ENCODE assay signal across 9 cellular contexts in genomic region chr22:20552450-20552894, GRCh38. TPM values are rescaled to one million over a fixed set of nuclear protein-coding genes. Genes with fewer than 3 reads are reported as not detected.
DNase-seq lines count a peak whose midpoint lies in the region; ATAC-seq and TF ChIP-seq lines count a peak whose summit lies in the region.
"Had no signal": no experiment of that assay in that cellular context is flagged by ENCODE, and none has a peak within 500 bp of the region (broad histone marks: within the 10 kb centered on the region; RNA-seq: fewer than 3 reads in every experiment).

No MANE protein-coding gene starts in this region.

- peak overlapping the region; percentile 3 to 86 (median 83) for H3K27ac ChIP-seq in gastroesophageal sphincter
- no peak overlapping the region for H3K27ac ChIP-seq in neuronal stem cell (replicated peaks; ENCODE audit: low read length)

- peak overlapping the region; percentile 100 for H3K27ac Mint-ChIP-seq in stimulated activated naive CD8-positive, alpha-beta T cell treated with anti-CD3 and anti-CD28 coated beads, Interleukin-15, Interleukin-2, amounts not matched to agents 100 ng/mL and 50 ng/mL, for 24 hours

- peaks cover 15% of the 10 kb centered on the region for H3K79me1 ChIP-seq in neuronal stem cell (ENCODE audit: low read depth, low read length)

- H2BK15ac ChIP-seq in neuronal stem cell (ENCODE audit: low read length): no peak overlapping the region

- H3K36me3 Mint-ChIP-seq in stimulated activated naive CD8-positive, alpha-beta T cell treated with anti-CD3 and anti-CD28 coated beads, Interleukin-15, Interleukin-2, amounts not matched to agents 100 ng/mL and 50 ng/mL, for 24 hours (ENCODE audit: low read depth): peaks cover 59% of the 10 kb centered on the region

- no peak overlapping the region for H3K4me2 ChIP-seq in neuronal stem cell (ENCODE audit: insufficient read depth, low read length, poor library complexity, severe bottlenecking)

- H3K4me1 Mint-ChIP-seq in stimulated activated naive CD8-positive, alpha-beta T cell treated with anti-CD3 and anti-CD28 coated beads, Interleukin-15, Interleukin-2, amounts not matched to agents 100 ng/mL and 50 ng/mL, for 24 hours (ENCODE audit: low read depth): peaks cover 96% of the 10 kb centered on the region

- no peak overlapping the region for H3K14ac ChIP-seq in neuronal stem cell (ENCODE audit: low read length)

- H3K4me3 Mint-ChIP-seq in stimulated activated naive CD8-positive, alpha-beta T cell treated with anti-CD3 and anti-CD28 coated beads, Interleukin-15, Interleukin-2, amounts not matched to agents 100 ng/mL and 50 ng/mL, for 24 hours: peak overlapping the region; percentile 75

- no peaks in the 10 kb centered on the region for H3K27me3 Mint-ChIP-seq in stimulated activated naive CD8-positive, alpha-beta T cell treated with anti-CD3 and anti-CD28 coated beads, Interleukin-15, Interleukin-2, amounts not matched to agents 100 ng/mL and 50 ng/mL, for 24 hours

- H3K23ac ChIP-seq in neuronal stem cell (ENCODE audit: low read depth, low read length, poor library complexity): peak overlapping the region; percentile 52

- H3K27me3 ChIP-seq in gastroesophageal sphincter (no peaks in the 10 kb centered on the region), neuronal stem cell (ENCODE audit: control insufficient read depth in 3 of 3, insufficient read depth in 3 of 3, low read depth in 1 of 3, low read length in 3 of 3) (no peaks in the 10 kb centered on the region)

- no peak overlapping the region for H4K91ac ChIP-seq in neuronal stem cell (ENCODE audit: low read depth, low read length, poor library complexity)

- H2AFZ ChIP-seq in neuronal stem cell (ENCODE audit: low read length): no peak overlapping the region

- no peak for TF ChIP-seq CTCF in gastroesophageal sphincter (IDR thresholded peaks at IDR 0.05)

- H3K4me1 ChIP-seq in gastroesophageal sphincter: peaks cover 0 to 84% (median 42%) of the 10 kb centered on the region in 3 donors
- H3K4me1 ChIP-seq in neuronal stem cell (ENCODE audit: control insufficient read depth in 2 of 2, insufficient read depth in 1 of 2, low read depth in 1 of 2, low read length in 2 of 2): peaks cover 2 to 24% of the 10 kb centered on the region in 2 donors

- peaks cover 0 to 60% of the 10 kb centered on the region in 2 donors for H3K36me3 ChIP-seq in gastroesophageal sphincter
- peaks cover 32 to 70% of the 10 kb centered on the region in 2 donors for H3K36me3 ChIP-seq in neuronal stem cell (replicated peaks in 1 of 2; ENCODE audit: control insufficient read depth in 2 of 2, insufficient read depth in 2 of 2, low read length in 2 of 2)

- H3K9me3 ChIP-seq in gastroesophageal sphincter (no peaks in the 10 kb centered on the region), neuronal stem cell (replicated peaks in 1 of 2; ENCODE audit: control insufficient read depth in 2 of 2, insufficient read depth in 1 of 2, low read depth in 1 of 2, low read length in 2 of 2) (peaks cover 0 to 6% of the 10 kb centered on the region in 2 donors)

- H2BK5ac ChIP-seq in neuronal stem cell (ENCODE audit: low read length): no peak overlapping the region

- no peak overlapping the region for H2AK5ac ChIP-seq in neuronal stem cell (ENCODE audit: low read depth, low read length)

- DNase-seq in stimulated activated naive CD8-positive, alpha-beta T cell treated with anti-CD3 and anti-CD28 coated beads, Interleukin-15, Interleukin-2, amounts not matched to agents 100 U/mL and 50 U/mL, for 24 hours: no peak
- DNase-seq in neuronal stem cell (ENCODE audit: low spot score): no peak
- no peak for DNase-seq in NOMO-1 treated with DMSO at 0.1 percent for 48 hours (lab: John Stamatoyannopoulos, UW; ENCODE audit: unreplicated experiment)
- DNase-seq in A172 (ENCODE audit: low spot score): no peak
- DNase-seq in NCI-H510A (lab: John Stamatoyannopoulos, UW): no peak
- no peak for DNase-seq in stimulated activated CD4-positive, alpha-beta T cell treated with anti-CD3 and anti-CD28 coated beads, Interleukin-1b, Interleukin-23, amount 100 ng/mL, for 48 hours
- DNase-seq: NCI-H1436 treated with DMSO at 0.1 percent for 48 hours had no signal

- no peak overlapping the region for H3K9ac ChIP-seq in neuronal stem cell (ENCODE audit: low read depth, low read length, poor library complexity)

- TF ChIP-seq POLR2A in gastroesophageal sphincter (IDR thresholded peaks at IDR 0.05): no peak

- no peak for ATAC-seq in stimulated activated naive CD8-positive, alpha-beta T cell treated with anti-CD3 and anti-CD28 coated beads, Interleukin-15, Interleukin-2, amounts not matched to agents 100 U/mL and 50 U/mL, for 24 hours
- ATAC-seq in gastroesophageal sphincter: peak; percentile 88

- H3K4me3 ChIP-seq in gastroesophageal sphincter: no peak overlapping the region
- no peak overlapping the region for H3K4me3 ChIP-seq in neuronal stem cell (ENCODE audit: low read length in 2 of 2)

- WGBS in gastroesophageal sphincter (ENCODE audit: low coverage in 1 of 2), 2 donors: 58 to 64% methylated on average over 2 of the region's 7 CpGs
- no CpG with 5 or more reads among the region's 7 CpGs for WGBS in neuronal stem cell (ENCODE audit: extremely low coverage in 2 of 2, insufficient read length in 2 of 2, insufficient replicate concordance in 1 of 2), 2 donors

- no peak overlapping the region for H2BK120ac ChIP-seq in neuronal stem cell (ENCODE audit: low read depth, low read length)

- H3K18ac ChIP-seq in neuronal stem cell (ENCODE audit: low read length): peak overlapping the region; percentile 74

- H4K8ac ChIP-seq in neuronal stem cell (ENCODE audit: low read depth, low read length): no peak overlapping the region

- H3K9me3 Mint-ChIP-seq in stimulated activated naive CD8-positive, alpha-beta T cell treated with anti-CD3 and anti-CD28 coated beads, Interleukin-15, Interleukin-2, amounts not matched to agents 100 ng/mL and 50 ng/mL, for 24 hours: no peaks in the 10 kb centered on the region

- no peak overlapping the region for H3K4ac ChIP-seq in neuronal stem cell (ENCODE audit: low read length)

- no peak overlapping the region for H2BK12ac ChIP-seq in neuronal stem cell (ENCODE audit: low read length)

- no peak for TF ChIP-seq EP300 in gastroesophageal sphincter (IDR thresholded peaks at IDR 0.05)

RNA-seq across cellular contexts. Expression of gene MED15, which starts 45.1 kb away (rescaled TPM):
- total RNA-seq in gastroesophageal sphincter: 10 to 100 TPM; 30.6 to 62.3 (median 54.3) TPM
- polyA plus RNA-seq in neuronal stem cell (2013, experiment 1 of 2): 35.8 TPM
- polyA plus RNA-seq in neuronal stem cell (2013, experiment 2 of 2): 36.1 TPM
- total RNA-seq in A172 (2014; rRNA removed; shearing (Covaris generic)): 24.7 and 29.7 TPM in 2 replicates

RNA-seq across cellular contexts. Expression of gene KLHL22, which starts 56.9 kb away (rescaled TPM):
- 10 to 100 TPM; 25.0 to 44.5 (median 33.9) TPM for total RNA-seq in gastroesophageal sphincter
- 14.3 TPM for polyA plus RNA-seq in neuronal stem cell (2013, experiment 1 of 2)
- polyA plus RNA-seq in neuronal stem cell (2013, experiment 2 of 2): 13.8 TPM
- total RNA-seq in A172 (2014; rRNA removed; shearing (Covaris generic)): 12.0 and 13.6 TPM in 2 replicates
